In the genomic region with DNA sequence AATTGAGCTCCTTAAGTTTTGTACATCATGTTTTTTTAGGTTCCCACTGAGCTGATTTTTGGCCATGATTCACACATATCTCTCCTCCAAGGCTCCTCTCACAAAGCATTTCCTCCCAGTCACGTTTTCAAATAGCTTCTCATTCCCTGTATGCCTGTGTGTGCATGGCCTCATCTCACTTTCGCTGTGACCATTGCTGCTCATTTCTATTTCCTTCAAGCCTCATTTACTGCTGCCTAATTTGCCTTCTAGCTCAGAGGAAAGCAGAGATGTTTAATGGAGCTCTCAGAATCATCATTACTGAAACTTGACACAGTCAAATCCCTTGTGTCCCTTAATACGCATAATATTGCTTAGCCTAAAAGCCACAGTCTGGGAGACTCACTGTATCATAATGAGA, we compare ENCODE assay signal across 9 cellular contexts.
DNase-seq lines count a peak whose midpoint lies in the region; ATAC-seq and TF ChIP-seq lines count a peak whose summit lies in the region.
"Had no signal": no experiment of that assay in that cellular context is flagged by ENCODE, and none has a peak within 500 bp of the region (broad histone marks: within the 10 kb centered on the region; RNA-seq: fewer than 3 reads in every experiment).

No MANE protein-coding gene starts in this region.

- no peak overlapping the region for H3K4me3 Mint-ChIP-seq in activated CD8-positive, alpha-beta T cell treated with anti-CD3 and anti-CD28 coated beads for 36 hours
- H3K4me3 Mint-ChIP-seq in activated CD8-positive, alpha-beta T cell treated with anti-CD3 and anti-CD28 coated beads, Interleukin-2, amount 10 ng/mL, durations not matched to agents 7 days and 5 days = no peak overlapping the region

- CTCF ChIA-PET in activated CD8-positive, alpha-beta T cell treated with anti-CD3 and anti-CD28 coated beads for 36 hours (lab: Charles Lee) = interaction anchor here (0.7 kb wide), 1 partner anchor 9 kb away, joined by 3 read pairs; no protein-coding TSS in a partner anchor
- CTCF ChIA-PET in activated CD8-positive, alpha-beta T cell treated with anti-CD3 and anti-CD28 coated beads, Interleukin-2, amount 10 ng/mL, durations not matched to agents 7 days and 5 days (lab: Charles Lee) = interaction anchor here (1.0 to 2.0 kb wide), 9 partner anchors 9 to 279 kb away, joined by 3 to 13 read pairs (median 4); no protein-coding TSS in a partner anchor

- H3K27me3 Mint-ChIP-seq in activated CD8-positive, alpha-beta T cell treated with anti-CD3 and anti-CD28 coated beads for 36 hours = no peaks in the 10 kb centered on the region
- no peaks in the 10 kb centered on the region for H3K27me3 Mint-ChIP-seq in activated CD8-positive, alpha-beta T cell treated with anti-CD3 and anti-CD28 coated beads, Interleukin-2, amount 10 ng/mL, durations not matched to agents 7 days and 5 days (ENCODE audit: low read depth)

- no peaks in the 10 kb centered on the region for H3K9me3 ChIP-seq in RWPE2 (ENCODE audit: severe bottlenecking)

- peak; percentile 2 for ATAC-seq in activated CD8-positive, alpha-beta T cell treated with anti-CD3 and anti-CD28 coated beads for 36 hours
- ATAC-seq in activated CD8-positive, alpha-beta T cell treated with anti-CD3 and anti-CD28 coated beads, Interleukin-2, amount 10 ng/mL, durations not matched to agents 7 days and 5 days = no peak
- peak; percentile 51 for ATAC-seq in HG02610 (IDR thresholded peaks at IDR 0.05; ENCODE audit: unreplicated experiment)
- no peak for ATAC-seq in RWPE2 (ENCODE audit: low read depth)

- H3K27ac Mint-ChIP-seq in activated CD8-positive, alpha-beta T cell treated with anti-CD3 and anti-CD28 coated beads for 36 hours = peak overlapping the region; percentile 73
- H3K27ac Mint-ChIP-seq in activated CD8-positive, alpha-beta T cell treated with anti-CD3 and anti-CD28 coated beads, Interleukin-2, amount 10 ng/mL, durations not matched to agents 7 days and 5 days = no peak overlapping the region

- peaks cover 39% of the 10 kb centered on the region for H3K4me1 ChIP-seq in RWPE2 (ENCODE audit: insufficient read depth, poor library complexity, severe bottlenecking)

- intact Hi-C loops in activated CD8-positive, alpha-beta T cell treated with anti-CD3 and anti-CD28 coated beads for 36 hours (cut with micrococcal nuclease) = loop anchor here (10.0 kb wide), 1 partner anchor 174 kb away; no protein-coding TSS in a partner anchor

- H3K27me3 ChIP-seq in RWPE2 (ENCODE audit: insufficient read depth, poor library complexity, severe bottlenecking) = no peaks in the 10 kb centered on the region

- H3K4me1 Mint-ChIP-seq in activated CD8-positive, alpha-beta T cell treated with anti-CD3 and anti-CD28 coated beads for 36 hours (ENCODE audit: low read depth) = peaks cover 75% of the 10 kb centered on the region
- peaks cover 54% of the 10 kb centered on the region for H3K4me1 Mint-ChIP-seq in activated CD8-positive, alpha-beta T cell treated with anti-CD3 and anti-CD28 coated beads, Interleukin-2, amount 10 ng/mL, durations not matched to agents 7 days and 5 days (ENCODE audit: low read depth)

- peaks cover 13% of the 10 kb centered on the region for H3K36me3 Mint-ChIP-seq in activated CD8-positive, alpha-beta T cell treated with anti-CD3 and anti-CD28 coated beads for 36 hours (ENCODE audit: low read depth)
- peaks cover 10% of the 10 kb centered on the region for H3K36me3 Mint-ChIP-seq in activated CD8-positive, alpha-beta T cell treated with anti-CD3 and anti-CD28 coated beads, Interleukin-2, amount 10 ng/mL, durations not matched to agents 7 days and 5 days (ENCODE audit: low read depth)

- H3K9me3 Mint-ChIP-seq in activated CD8-positive, alpha-beta T cell treated with anti-CD3 and anti-CD28 coated beads for 36 hours = peaks cover 12% of the 10 kb centered on the region
- peaks cover 5% of the 10 kb centered on the region for H3K9me3 Mint-ChIP-seq in activated CD8-positive, alpha-beta T cell treated with anti-CD3 and anti-CD28 coated beads, Interleukin-2, amount 10 ng/mL, durations not matched to agents 7 days and 5 days (ENCODE audit: insufficient read depth)

- POLR2A ChIA-PET in activated CD8-positive, alpha-beta T cell treated with anti-CD3 and anti-CD28 coated beads for 36 hours (lab: Charles Lee) = interaction anchor here (0.8 to 1.5 kb wide), 5 partner anchors 8 to 281 kb away, joined by 3 to 4 read pairs (median 4); no protein-coding TSS in a partner anchor
- POLR2A ChIA-PET in activated CD8-positive, alpha-beta T cell treated with anti-CD3 and anti-CD28 coated beads, Interleukin-2, amount 10 ng/mL, durations not matched to agents 7 days and 5 days (lab: Charles Lee) = interaction anchor here (0.8 to 1.5 kb wide), 5 partner anchors 9 to 283 kb away, joined by 3 to 7 read pairs (median 3); no protein-coding TSS in a partner anchor

- H3K4me3 ChIP-seq in RWPE2 (ENCODE audit: severe bottlenecking) = no peak overlapping the region
- H3K4me3 ChIP-seq: SK-N-MC had no signal

- no peaks in the 10 kb centered on the region for H3K36me3 ChIP-seq in RWPE2 (ENCODE audit: low read depth)

- H3K27ac ChIP-seq in RWPE2 (ENCODE audit: poor library complexity, severe bottlenecking) = peak overlapping the region; percentile 50
- H3K27ac ChIP-seq: SK-N-MC had no signal

- TF ChIP-seq CTCF in activated CD8-positive, alpha-beta T cell treated with anti-CD3 and anti-CD28 coated beads for 36 hours (IDR thresholded peaks at IDR 0.05) = no peak
- TF ChIP-seq CTCF in RWPE2 (IDR thresholded peaks at IDR 0.05; ENCODE audit: poor library complexity, severe bottlenecking) = no peak

- peak; percentile 27 for DNase-seq in activated CD8-positive, alpha-beta T cell treated with anti-CD3 and anti-CD28 coated beads for 36 hours
- DNase-seq in activated CD8-positive, alpha-beta T cell treated with anti-CD3 and anti-CD28 coated beads, Interleukin-2, amount 10 ng/mL, durations not matched to agents 7 days and 5 days = no peak
- no peak for DNase-seq in RWPE2 (ENCODE audit: low spot score)
- peak; percentile 27 for DNase-seq in renal cortical epithelial cell (ENCODE audit: low read depth)
- no peak for DNase-seq in SIG-M5 treated with dmso at 0.1 percent for 504 hours (lab: John Stamatoyannopoulos, UW; ENCODE audit: unreplicated experiment)
- no peak for DNase-seq in AG08396 (ENCODE audit: low spot score)
- DNase-seq in GOT3 (lab: John Stamatoyannopoulos, UW) = no peak

Comparison
In these comparisons a context has a peak if more than half of its experiments do, and no peak if none do; other contexts are left out.
1. ATAC-seq: peak in activated CD8-positive, alpha-beta T cell treated with anti-CD3 and anti-CD28 coated beads for 36 hours (single experiment) and HG02610 (single experiment); none in activated CD8-positive, alpha-beta T cell treated with anti-CD3 and anti-CD28 coated beads, Interleukin-2, amount 10 ng/mL, durations not matched to agents 7 days and 5 days (single experiment) and RWPE2 (single experiment).
2. DNase-seq: peak in activated CD8-positive, alpha-beta T cell treated with anti-CD3 and anti-CD28 coated beads for 36 hours (single experiment) and renal cortical epithelial cell (single experiment); none in activated CD8-positive, alpha-beta T cell treated with anti-CD3 and anti-CD28 coated beads, Interleukin-2, amount 10 ng/mL, durations not matched to agents 7 days and 5 days (single experiment), RWPE2 (single experiment), SIG-M5 treated with dmso at 0.1 percent for 504 hours (single experiment), AG08396 (single experiment) and GOT3 (single experiment).